Comparison of ENCODE assay signal across 15 cellular contexts in genomic region chr20:4665591-4665990, GRCh38. TPM values are rescaled to one million over a fixed set of nuclear protein-coding genes. Genes with fewer than 3 reads are reported as not detected.
DNase-seq lines count a peak whose midpoint lies in the region; ATAC-seq and TF ChIP-seq lines count a peak whose summit lies in the region.
"Had no signal": no experiment of that assay in that cellular context is flagged by ENCODE, and none has a peak within 500 bp of the region (broad histone marks: within the 10 kb centered on the region; RNA-seq: fewer than 3 reads in every experiment).

No MANE protein-coding gene starts in this region.

- H3K4me3 Mint-ChIP-seq in activated CD4-positive, alpha-beta T cell treated with anti-CD3 and anti-CD28 coated beads, Interleukin-2, amount 10 ng/mL, durations not matched to agents 7 days and 5 days = peak overlapping the region; percentile 45
- no peak overlapping the region for H3K4me3 Mint-ChIP-seq in dendritic cell treated with granulocyte-macrophage colony-stimulating factor and Interleukin-4, amounts not matched to agents 40 ng/mL and 50 ng/mL, for 4 days
- H3K4me3 Mint-ChIP-seq: nephron, type B pancreatic cell had no signal

- peaks cover 54% of the 10 kb centered on the region for H3K4me1 Mint-ChIP-seq in activated CD4-positive, alpha-beta T cell treated with anti-CD3 and anti-CD28 coated beads, Interleukin-2, amount 10 ng/mL, durations not matched to agents 7 days and 5 days
- peaks cover 57% of the 10 kb centered on the region for H3K4me1 Mint-ChIP-seq in dendritic cell treated with granulocyte-macrophage colony-stimulating factor and Interleukin-4, amounts not matched to agents 40 ng/mL and 50 ng/mL, for 4 days (ENCODE audit: low read depth)
- H3K4me1 Mint-ChIP-seq: nephron had no signal

- H3K4me3 ChIP-seq in SK-N-SH (ENCODE audit: low read depth in 2 of 2, low read length in 1 of 2) = 0 out of 4 replicates have a peak overlapping the region, but pooled peaks of 1 of the 2 experiments have one; percentile 20
- peak overlapping the region in 1 of 8 donors; percentile 41 for H3K4me3 ChIP-seq in spleen
- H3K4me3 ChIP-seq in tibial nerve = no peak overlapping the region

- H3K27me3 ChIP-seq in SK-N-SH (ENCODE audit: insufficient read depth) = no peaks in the 10 kb centered on the region
- H3K27me3 ChIP-seq in spleen (replicated peaks in 1 of 7) = no peaks in the 10 kb centered on the region
- no peaks in the 10 kb centered on the region for H3K27me3 ChIP-seq in tibial nerve

- TF ChIP-seq EP300 in SK-N-SH (IDR thresholded peaks at IDR 0.05; ENCODE audit: borderline replicate concordance in 1 of 2, low read depth in 1 of 2, low read length in 1 of 2) (no peak), tibial nerve (IDR thresholded peaks at IDR 0.05) (no peak)

- DNase-seq in activated CD4-positive, alpha-beta T cell treated with anti-CD3 and anti-CD28 coated beads, Interleukin-2, amount 10 ng/mL, durations not matched to agents 7 days and 5 days = no peak
- no peak for DNase-seq in activated CD4-positive, alpha-beta T cell treated with anti-CD3 and anti-CD28 coated beads for 48 hours
- no peak for DNase-seq in SK-N-SH
- DNase-seq in spleen = no peak
- DNase-seq in DMS114 treated with DMSO at 0.1 percent for 48 hours (lab: John Stamatoyannopoulos, UW; ENCODE audit: unreplicated experiment) = no peak
- DNase-seq in tibial nerve (ENCODE audit: low spot score in 2 of 2) = no peak
- DNase-seq: left cardiac atrium, NCI-H2171 treated with DMSO at 0.1 percent for 48 hours had no signal

- peak overlapping the region in 1 of 2 experiments; percentile 89; a peak in 2 of 4 replicates for H3K27ac ChIP-seq in SK-N-SH (ENCODE audit: low read depth in 2 of 2, low read length in 1 of 2)
- H3K27ac ChIP-seq in spleen = peak overlapping the region in 7 of 8 donors; percentile 19 to 79 (median 61)
- H3K27ac ChIP-seq in tibial nerve = peak overlapping the region in 2 of 4 donors; percentile 10 to 64

- H3K36me3 Mint-ChIP-seq in activated CD4-positive, alpha-beta T cell treated with anti-CD3 and anti-CD28 coated beads, Interleukin-2, amount 10 ng/mL, durations not matched to agents 7 days and 5 days (ENCODE audit: low read depth) = peaks cover 11% of the 10 kb centered on the region
- H3K36me3 Mint-ChIP-seq in dendritic cell treated with granulocyte-macrophage colony-stimulating factor and Interleukin-4, amounts not matched to agents 40 ng/mL and 50 ng/mL, for 4 days (ENCODE audit: low read depth) = no peaks in the 10 kb centered on the region
- H3K36me3 Mint-ChIP-seq: type B pancreatic cell had no signal

- H3K9me2 ChIP-seq in SK-N-SH = no peaks in the 10 kb centered on the region

- TF ChIP-seq CTCF in SK-N-SH (IDR thresholded peaks at IDR 0.05) (no peak), spleen (IDR thresholded peaks at IDR 0.05 in 8 of 11, conservative IDR thresholded peaks at IDR 0.05 in 3 of 11) (no peak), tibial nerve (IDR thresholded peaks at IDR 0.05) (no peak)

- H3K27ac Mint-ChIP-seq in activated CD4-positive, alpha-beta T cell treated with anti-CD3 and anti-CD28 coated beads, Interleukin-2, amount 10 ng/mL, durations not matched to agents 7 days and 5 days = peak overlapping the region; percentile 85
- peak overlapping the region; percentile 85 for H3K27ac Mint-ChIP-seq in dendritic cell treated with granulocyte-macrophage colony-stimulating factor and Interleukin-4, amounts not matched to agents 40 ng/mL and 50 ng/mL, for 4 days
- H3K27ac Mint-ChIP-seq: nephron, type B pancreatic cell had no signal

- ATAC-seq in GM21825 (IDR thresholded peaks at IDR 0.05; ENCODE audit: unreplicated experiment) = no peak

- TF ChIP-seq POLR2A in spleen (IDR thresholded peaks at IDR 0.05) (no peak), tibial nerve (IDR thresholded peaks at IDR 0.05) (no peak)

- H3K9me3 Mint-ChIP-seq in activated CD4-positive, alpha-beta T cell treated with anti-CD3 and anti-CD28 coated beads, Interleukin-2, amount 10 ng/mL, durations not matched to agents 7 days and 5 days = peaks cover 10% of the 10 kb centered on the region
- H3K9me3 Mint-ChIP-seq in dendritic cell treated with granulocyte-macrophage colony-stimulating factor and Interleukin-4, amounts not matched to agents 40 ng/mL and 50 ng/mL, for 4 days = no peaks in the 10 kb centered on the region
- H3K9me3 Mint-ChIP-seq: nephron, type B pancreatic cell had no signal

- CTCF ChIA-PET in activated CD4-positive, alpha-beta T cell treated with anti-CD3 and anti-CD28 coated beads, Interleukin-2, amount 10 ng/mL, durations not matched to agents 7 days and 5 days (lab: Charles Lee) = interaction anchor here (0.9 to 1.4 kb wide), 6 partner anchors 11 to 54 kb away, joined by 3 to 5 read pairs (median 3); no protein-coding TSS in a partner anchor
- CTCF ChIA-PET in SK-N-SH (lab: Yijun Ruan, JAX) = interaction anchor here (1.1 kb wide), 1 partner anchor 55 kb away, joined by 3 read pairs; no protein-coding TSS in a partner anchor

- POLR2A ChIA-PET in activated CD4-positive, alpha-beta T cell treated with anti-CD3 and anti-CD28 coated beads, Interleukin-2, amount 10 ng/mL, durations not matched to agents 7 days and 5 days (lab: Charles Lee) = no interaction called here
- POLR2A ChIA-PET in SK-N-SH (lab: Yijun Ruan, JAX) = no interaction called here

- no peak for TF ChIP-seq RAD21 in SK-N-SH (IDR thresholded peaks at IDR 0.05; ENCODE audit: low read length)

- no peaks in the 10 kb centered on the region for H3K79me2 ChIP-seq in SK-N-SH (ENCODE audit: insufficient read depth)

- no peaks in the 10 kb centered on the region for H3K36me3 ChIP-seq in SK-N-SH (replicated peaks in 1 of 2; ENCODE audit: control insufficient read depth in 1 of 2, insufficient read depth in 2 of 2, low read length in 1 of 2)
- H3K36me3 ChIP-seq in spleen = no peaks in the 10 kb centered on the region
- H3K36me3 ChIP-seq in tibial nerve = no peaks in the 10 kb centered on the region

- peaks cover 24% of the 10 kb centered on the region for H3F3A ChIP-seq in SK-N-SH (replicated peaks; ENCODE audit: insufficient read depth)

- no peaks in the 10 kb centered on the region for H3K27me3 Mint-ChIP-seq in activated CD4-positive, alpha-beta T cell treated with anti-CD3 and anti-CD28 coated beads, Interleukin-2, amount 10 ng/mL, durations not matched to agents 7 days and 5 days
- H3K27me3 Mint-ChIP-seq in dendritic cell treated with granulocyte-macrophage colony-stimulating factor and Interleukin-4, amounts not matched to agents 40 ng/mL and 50 ng/mL, for 4 days = no peaks in the 10 kb centered on the region
- H3K27me3 Mint-ChIP-seq: type B pancreatic cell had no signal

- peak overlapping the region; percentile 74 for H2AFZ ChIP-seq in SK-N-SH (ENCODE audit: low read depth)

- H3K4me1 ChIP-seq in SK-N-SH (ENCODE audit: control insufficient read depth in 1 of 2, insufficient read depth in 2 of 2, low read depth in 1 of 2, low read length in 1 of 2) = peaks cover 0 to 20% of the 10 kb centered on the region in 2 experiments; a peak in 2 of 4 replicates
- peaks cover 0 to 40% (median 19%) of the 10 kb centered on the region in 6 donors for H3K4me1 ChIP-seq in spleen
- H3K4me1 ChIP-seq in tibial nerve = peaks cover 0 to 20% (median 6%) of the 10 kb centered on the region in 4 donors

- peak overlapping the region; percentile 57 for H3K9ac ChIP-seq in SK-N-SH

- intact Hi-C loops in dendritic cell treated with granulocyte-macrophage colony-stimulating factor and Interleukin-4, amounts not matched to agents 40 ng/mL and 50 ng/mL, for 4 days (cut with micrococcal nuclease) = loop anchor here (5.0 kb wide), 1 partner anchor 53 kb away; no protein-coding TSS in a partner anchor
- intact Hi-C loops in spleen (cut with DNase I; ENCODE audit: low total_unique reads) = no loop called here

- no peaks in the 10 kb centered on the region for H4K20me1 ChIP-seq in SK-N-SH (ENCODE audit: insufficient read depth)

- peak overlapping the region; percentile 68 for H3K4me2 ChIP-seq in SK-N-SH

- WGBS in SK-N-SH (ENCODE audit: low lambda C conversion rate) = 26% methylated on average over 1 of the region's 1 CpG
- 65 to 87% (median 69%) methylated on average over 1 of the region's 1 CpG for WGBS in spleen, 5 donors
- 51 to 66% methylated on average over 1 of the region's 1 CpG for WGBS in tibial nerve, 2 donors

- H3K9me3 ChIP-seq in SK-N-SH (no peaks in the 10 kb centered on the region), spleen (no peaks in the 10 kb centered on the region), tibial nerve (no peaks in the 10 kb centered on the region)

TF ChIP-seq in SK-N-SH, 30 proteins besides CTCF, POLR2A, EP300 and RAD21 (continues in another document):
- TF ChIP-seq ZBTB33 (IDR thresholded peaks at IDR 0.05; ENCODE audit: borderline replicate concordance, low read depth) (no peak), RCOR1 (IDR thresholded peaks at IDR 0.05; ENCODE audit: low read length) (no peak)

RNA-seq across cellular contexts. Expression of gene PRNP, which starts 20.7 kb away (rescaled TPM):
- 10 to 100 TPM; 46.0 to 51.8 TPM for total RNA-seq in activated CD4-positive, alpha-beta T cell treated with anti-CD3 and anti-CD28 coated beads, Interleukin-2, amount 10 ng/mL, durations not matched to agents 7 days and 5 days
- polyA plus RNA-seq in SK-N-SH (2012; rRNA removed) (558 and 669 TPM in 2 replicates), spleen (10 to 100 TPM; 25.9 to 37.5 (median 31.9) TPM)
- polyA plus RNA-seq in SK-N-SH (2012; cell fraction: cytosol; rRNA removed) = 311 and 514 TPM in 2 replicates
- polyA plus RNA-seq in SK-N-SH (2012; cell fraction: nucleus; rRNA removed) = 151 and 328 TPM in 2 replicates
- total RNA-seq in spleen (10 to 100 TPM; 49.7 to 92.4 (median 78.3) TPM), tibial nerve (100 to 1,000 TPM; 119 to 224 (median 202) TPM)

RNA-seq across cellular contexts. Expression of gene PRND, which starts 56.1 kb away (rescaled TPM):
- total RNA-seq in activated CD4-positive, alpha-beta T cell treated with anti-CD3 and anti-CD28 coated beads, Interleukin-2, amount 10 ng/mL, durations not matched to agents 7 days and 5 days = not detected
- polyA plus RNA-seq in SK-N-SH (2012; rRNA removed) (0.02 TPM in 1 of 2 replicates, not detected in the other), spleen (under 1 TPM in 1 of 3 donors, not detected in 2; 0.03 TPM)
- 0.01 and 0.03 TPM in 2 replicates for polyA plus RNA-seq in SK-N-SH (2012; cell fraction: cytosol; rRNA removed)
- polyA plus RNA-seq in SK-N-SH (2012; cell fraction: nucleus; rRNA removed) = 0.01 TPM in 1 of 2 replicates, not detected in the other
- total RNA-seq in spleen (not detected), tibial nerve (under 1 TPM in 1 of 4 donors, not detected in 3; under 0.01 TPM)
- total RNA-seq: activated CD8-positive, alpha-beta memory T cell treated with anti-CD3 and anti-CD28 coated beads for 36 hours; left cardiac atrium; M059J; OCI-LY7 had no signal
